16 cellular contexts compared by ENCODE assay signal in genomic region chr14:61452452-61452851, GRCh38.
DNase-seq lines count a peak whose midpoint lies in the region; ATAC-seq, FAIRE-seq and TF ChIP-seq lines count a peak whose summit lies in the region.
"Had no signal": no experiment of that assay in that cellular context is flagged by ENCODE, and none has a peak within 500 bp of the region (broad histone marks: within the 10 kb centered on the region; RNA-seq: fewer than 3 reads in every experiment).

No MANE protein-coding gene starts in this region.

- H3K4ac ChIP-seq in H1 (replicated peaks; ENCODE audit: insufficient read length, low read depth, low read length) (no peak overlapping the region), mesenchymal stem cell (ENCODE audit: low read depth in 1 of 2, low read length in 2 of 2) (no peak overlapping the region)

- H3K4me3 ChIP-seq in BLaER1 (no peak overlapping the region), H1 (ENCODE audit: extremely low read depth in 1 of 4, insufficient read depth in 2 of 4, low read depth in 3 of 4, low read length in 4 of 4) (no peak overlapping the region), mesenchymal stem cell (ENCODE audit: insufficient read depth in 1 of 2, low read depth in 1 of 2, low read length in 2 of 2) (no peak overlapping the region)
- peak overlapping the region; percentile 33 for H3K4me3 ChIP-seq in Jurkat, Clone E6-1 (ENCODE audit: low read length)
- H3K4me3 ChIP-seq: dorsolateral prefrontal cortex, vagina had no signal

- TF ChIP-seq EP300 in H1 (IDR thresholded peaks at IDR 0.05; ENCODE audit: borderline replicate concordance in 1 of 2, low read depth in 2 of 2, low read length in 2 of 2): no peak

- H3K56ac ChIP-seq in H1 (replicated peaks; ENCODE audit: insufficient read length, low read depth, low read length): no peak overlapping the region

- H2BK120ac ChIP-seq in H1 (replicated peaks; ENCODE audit: low read depth, low read length) (no peak overlapping the region), mesenchymal stem cell (ENCODE audit: low read depth, low read length) (no peak overlapping the region)

- no peak overlapping the region for H3K14ac ChIP-seq in H1 (ENCODE audit: insufficient read length)
- H3K14ac ChIP-seq in mesenchymal stem cell (ENCODE audit: low read length in 2 of 2): no peak overlapping the region

- no peaks in the 10 kb centered on the region for H4K20me1 ChIP-seq in BLaER1
- no peaks in the 10 kb centered on the region for H4K20me1 ChIP-seq in H1 (replicated peaks in 1 of 2; ENCODE audit: control insufficient read depth in 1 of 2, insufficient read depth in 2 of 2, low read length in 2 of 2)

- H2BK12ac ChIP-seq in H1 (ENCODE audit: low read depth, low read length) (no peak overlapping the region), mesenchymal stem cell (ENCODE audit: low read length in 2 of 2) (no peak overlapping the region)

- no peaks in the 10 kb centered on the region for H3K79me2 ChIP-seq in H1 (ENCODE audit: control insufficient read depth in 1 of 2, insufficient read depth in 2 of 2, low read length in 2 of 2)

- no peak overlapping the region for H2AK5ac ChIP-seq in H1 (ENCODE audit: low read depth, low read length)
- H2AK5ac ChIP-seq in mesenchymal stem cell (ENCODE audit: low read length, severe bottlenecking): no peak overlapping the region

- peak; percentile 80 for ATAC-seq in activated CD8-positive, alpha-beta memory T cell treated with anti-CD3 and anti-CD28 coated beads, Interleukin-2, amount 10 ng/mL, durations not matched to agents 7 days and 5 days
- ATAC-seq in GM19035 (IDR thresholded peaks at IDR 0.05; ENCODE audit: unreplicated experiment): no peak
- ATAC-seq: right cardiac atrium had no signal

- peak overlapping the region; percentile 43 for H3K4me2 ChIP-seq in BLaER1
- H3K4me2 ChIP-seq in H1 (ENCODE audit: insufficient read depth in 1 of 2, low read depth in 2 of 2, low read length in 2 of 2): no peak overlapping the region
- no peak overlapping the region for H3K4me2 ChIP-seq in mesenchymal stem cell (ENCODE audit: low read length, poor library complexity, severe bottlenecking)

- TF ChIP-seq POLR2A in H1 (IDR thresholded peaks at IDR 0.05; ENCODE audit: control extremely low read depth in 1 of 2, low read depth in 2 of 2, low read length in 2 of 2): no peak

- POLR2A ChIA-PET in H1 (lab: Charles Lee; ENCODE audit: partially characterized antibody): no interaction called here

- H3K18ac ChIP-seq in H1 (ENCODE audit: extremely low read depth, low read length) (no peak overlapping the region), mesenchymal stem cell (ENCODE audit: low read depth in 1 of 2, low read length in 2 of 2) (no peak overlapping the region)

- no peaks in the 10 kb centered on the region for H3K9me3 Mint-ChIP-seq in activated CD8-positive, alpha-beta memory T cell treated with anti-CD3 and anti-CD28 coated beads, Interleukin-2, amount 10 ng/mL, durations not matched to agents 7 days and 5 days (ENCODE audit: low read depth)

- no peak overlapping the region for H4K5ac ChIP-seq in H1 (ENCODE audit: insufficient read length, low read depth, low read length)

- H3K79me1 ChIP-seq in H1 (ENCODE audit: low read depth, low read length): no peaks in the 10 kb centered on the region
- peaks cover 2% of the 10 kb centered on the region for H3K79me1 ChIP-seq in mesenchymal stem cell (replicated peaks; ENCODE audit: low read length, poor library complexity, severe bottlenecking)

- no peak for TF ChIP-seq RAD21 in H1 (IDR thresholded peaks at IDR 0.05 in 1 of 2, conservative IDR thresholded peaks at IDR 0.05 in 1 of 2; ENCODE audit: low read depth in 2 of 2, low read length in 2 of 2)

- peaks cover 97% of the 10 kb centered on the region for H3K4me1 Mint-ChIP-seq in activated CD8-positive, alpha-beta memory T cell treated with anti-CD3 and anti-CD28 coated beads, Interleukin-2, amount 10 ng/mL, durations not matched to agents 7 days and 5 days

- no peak overlapping the region for H3K23ac ChIP-seq in H1 (ENCODE audit: insufficient read length)
- no peak overlapping the region for H3K23ac ChIP-seq in mesenchymal stem cell (ENCODE audit: low read length in 2 of 2)

- H3K27ac Mint-ChIP-seq in activated CD8-positive, alpha-beta memory T cell treated with anti-CD3 and anti-CD28 coated beads, Interleukin-2, amount 10 ng/mL, durations not matched to agents 7 days and 5 days: peak overlapping the region; percentile 94

- H3K9ac ChIP-seq in BLaER1 (peak overlapping the region; percentile 44; the same call in 1 of the 2 replicates), H1 (replicated peaks in 1 of 4; ENCODE audit: extremely low read depth in 1 of 4, low read depth in 3 of 4, low read length in 3 of 4) (no peak overlapping the region), mesenchymal stem cell (ENCODE audit: low read length) (no peak overlapping the region)

- no peak for TF ChIP-seq CTCF in H1 (IDR thresholded peaks at IDR 0.05; ENCODE audit: control extremely low read depth in 1 of 3, insufficient read depth in 1 of 3, low read depth in 1 of 3, low read length in 3 of 3)
- no peak for TF ChIP-seq CTCF in D721Med (IDR thresholded peaks at IDR 0.05; ENCODE audit: insufficient read depth, missing control alignments)

- H2AFZ ChIP-seq in H1 (ENCODE audit: low read length): no peak overlapping the region
- H2AFZ ChIP-seq in mesenchymal stem cell (ENCODE audit: low read depth, low read length): no peak overlapping the region

- peaks cover 92% of the 10 kb centered on the region for H3K36me3 Mint-ChIP-seq in activated CD8-positive, alpha-beta memory T cell treated with anti-CD3 and anti-CD28 coated beads, Interleukin-2, amount 10 ng/mL, durations not matched to agents 7 days and 5 days

- H3K4me3 Mint-ChIP-seq in activated CD8-positive, alpha-beta memory T cell treated with anti-CD3 and anti-CD28 coated beads, Interleukin-2, amount 10 ng/mL, durations not matched to agents 7 days and 5 days: peak overlapping the region; percentile 54

- peaks cover 2% of the 10 kb centered on the region; the same call in 1 of the 2 replicates for H3K23me2 ChIP-seq in H1 (ENCODE audit: low read depth, low read length)

- FAIRE-seq in H1 (lab: Jason Lieb, UNC): no peak
- no peak for FAIRE-seq in D721Med (lab: Jason Lieb, UNC)
- FAIRE-seq: kidney, TTC549 had no signal

- H2BK20ac ChIP-seq in H1 (ENCODE audit: low read length): no peak overlapping the region

- peaks cover 23% of the 10 kb centered on the region for H3K4me1 ChIP-seq in BLaER1
- H3K4me1 ChIP-seq in H1 (replicated peaks in 1 of 4; ENCODE audit: control insufficient read depth in 3 of 4, insufficient read depth in 4 of 4, low read length in 3 of 4): no peaks in the 10 kb centered on the region; a peak in 1 of 7 replicates
- H3K4me1 ChIP-seq in mesenchymal stem cell (ENCODE audit: control insufficient read depth, insufficient read depth, low read depth, low read length): no peaks in the 10 kb centered on the region
- H3K4me1 ChIP-seq: vagina had no signal

- H4K8ac ChIP-seq in H1 (ENCODE audit: extremely low read depth, insufficient read depth, low read length) (no peak overlapping the region), mesenchymal stem cell (ENCODE audit: low read length) (no peak overlapping the region)

- H4K91ac ChIP-seq in H1 (replicated peaks; ENCODE audit: insufficient read length, low read length) (no peak overlapping the region), mesenchymal stem cell (ENCODE audit: low read length) (no peak overlapping the region)

- peak overlapping the region; percentile 11; the same call in 1 of the 2 replicates for H3K27ac ChIP-seq in BLaER1
- H3K27ac ChIP-seq in H1 (ENCODE audit: low read depth, low read length): no peak overlapping the region
- no peak overlapping the region for H3K27ac ChIP-seq in mesenchymal stem cell (ENCODE audit: low read length, poor library complexity, severe bottlenecking)
- H3K27ac ChIP-seq: dorsolateral prefrontal cortex, vagina had no signal

- H3K27me3 Mint-ChIP-seq in activated CD8-positive, alpha-beta memory T cell treated with anti-CD3 and anti-CD28 coated beads, Interleukin-2, amount 10 ng/mL, durations not matched to agents 7 days and 5 days: no peaks in the 10 kb centered on the region

- peak; percentile 97 for DNase-seq in Jurkat, Clone E6-1 (ENCODE audit: low read depth, low spot score)
- DNase-seq in activated CD8-positive, alpha-beta memory T cell treated with anti-CD3 and anti-CD28 coated beads, Interleukin-2, amount 10 ng/mL, durations not matched to agents 7 days and 5 days: peak; percentile 94
- no peak for DNase-seq in H1 (ENCODE audit: low read depth in 1 of 2, low spot score in 2 of 2)
- DNase-seq in mesenchymal stem cell: no peak
- DNase-seq in ureter (ENCODE audit: low spot score): no peak
- DNase-seq in D721Med (ENCODE audit: insufficient read length, low spot score): no peak
- DNase-seq: amniotic stem cell, dorsolateral prefrontal cortex, foreskin fibroblast, kidney, NCI-H2171 treated with DMSO at 0.1 percent for 48 hours, right cardiac atrium had no signal

- H3K9me3 ChIP-seq in BLaER1 (no peaks in the 10 kb centered on the region), H1 (ENCODE audit: insufficient read depth in 2 of 2, low read depth in 1 of 2, low read length in 1 of 2) (no peaks in the 10 kb centered on the region), mesenchymal stem cell (ENCODE audit: control insufficient read depth, low read length) (no peaks in the 10 kb centered on the region)
- H3K9me3 ChIP-seq: vagina had no signal

- H3K27me3 ChIP-seq in BLaER1: no peaks in the 10 kb centered on the region
- H3K27me3 ChIP-seq in H1 (replicated peaks in 1 of 4; ENCODE audit: control insufficient read depth in 3 of 4, extremely low read depth in 1 of 4, insufficient read depth in 3 of 4, low read length in 3 of 4): no peaks in the 10 kb centered on the region
- H3K27me3 ChIP-seq in mesenchymal stem cell (ENCODE audit: control insufficient read depth in 1 of 2, insufficient read depth in 1 of 2, low read length in 2 of 2): peaks cover 0 to 6% of the 10 kb centered on the region in 2 experiments
- H3K27me3 ChIP-seq: vagina had no signal

- CTCF ChIA-PET in activated CD8-positive, alpha-beta memory T cell treated with anti-CD3 and anti-CD28 coated beads, Interleukin-2, amount 10 ng/mL, durations not matched to agents 7 days and 5 days (lab: Charles Lee): interaction anchor here (0.8 to 3.0 kb wide), 11 partner anchors 9 to 172 kb away, joined by 3 to 19 read pairs (median 4); partner anchors contain the start of gene TMEM30B
- CTCF ChIA-PET in H1 (lab: Charles Lee; ENCODE audit: partially characterized antibody): interaction anchor here (1.0 to 1.2 kb wide), 3 partner anchors 141 to 386 kb away, joined by 3 to 5 read pairs (median 4); no protein-coding TSS in a partner anchor

- 84% methylated on average over 3 of the region's 3 CpGs; no CpG with 5 or more reads in 1 of the 2 experiments for WGBS in H1 (ENCODE audit: extremely low coverage in 1 of 2, insufficient coverage in 1 of 2, insufficient read length in 1 of 2, insufficient replicate concordance in 2 of 2, low coverage in 1 of 2, low lambda C conversion rate in 2 of 2, missing lambda C conversion rate in 1 of 2), 2 experiments
- WGBS in mesenchymal stem cell: 96% methylated on average over 3 of the region's 3 CpGs

- peak overlapping the region; percentile 50; the same call in 1 of the 2 replicates for H2BK15ac ChIP-seq in H1 (ENCODE audit: low read length)
- H2BK15ac ChIP-seq in mesenchymal stem cell (ENCODE audit: low read depth, poor library complexity, severe bottlenecking): no peak overlapping the region

- H3K36me3 ChIP-seq in BLaER1 (peaks cover 75% of the 10 kb centered on the region), H1 (ENCODE audit: control insufficient read depth in 2 of 4, insufficient read depth in 4 of 4, low read length in 3 of 4) (no peaks in the 10 kb centered on the region), mesenchymal stem cell (ENCODE audit: control insufficient read depth in 1 of 2, insufficient read depth in 2 of 2, low read depth in 1 of 2, low read length in 2 of 2) (no peaks in the 10 kb centered on the region)

- H2BK5ac ChIP-seq in H1 (ENCODE audit: low read depth, low read length) (no peak overlapping the region), mesenchymal stem cell (ENCODE audit: low read depth, low read length, poor library complexity, severe bottlenecking) (no peak overlapping the region)

Comparison
In these comparisons a context has a peak if more than half of its experiments do, and no peak if none do; other contexts are left out.
1. DNase-seq: peak in Jurkat, Clone E6-1 (single experiment) and activated CD8-positive, alpha-beta memory T cell treated with anti-CD3 and anti-CD28 coated beads, Interleukin-2, amount 10 ng/mL, durations not matched to agents 7 days and 5 days (single experiment); none in H1 (0 of 2), mesenchymal stem cell (single experiment), ureter (single experiment) and D721Med (single experiment).